Comparison of ENCODE assay signal across 15 cellular contexts in the genomic region with DNA sequence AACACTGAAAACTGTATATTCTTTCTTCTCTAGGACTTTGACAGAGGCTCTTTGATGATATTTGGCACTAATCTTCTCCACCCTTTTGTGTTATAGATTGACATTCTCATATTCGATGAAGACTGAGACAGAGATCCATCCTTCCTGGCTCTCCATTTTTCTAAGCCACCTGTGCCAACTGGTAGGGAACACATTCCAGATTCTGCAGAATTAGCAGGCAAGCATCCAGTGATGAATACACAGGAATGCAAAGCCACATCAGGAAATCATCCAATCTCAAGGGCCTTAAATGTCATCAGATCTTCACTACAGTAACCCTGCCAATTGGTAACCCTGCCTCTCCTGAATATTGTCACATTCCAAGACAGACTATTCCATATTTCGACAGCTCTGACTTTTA.
DNase-seq lines count a peak whose midpoint lies in the region; ATAC-seq and TF ChIP-seq lines count a peak whose summit lies in the region.
"Had no signal": no experiment of that assay in that cellular context is flagged by ENCODE, and none has a peak within 500 bp of the region (broad histone marks: within the 10 kb centered on the region; RNA-seq: fewer than 3 reads in every experiment).

No MANE protein-coding gene starts in this region.

- no peaks in the 10 kb centered on the region for H3K9me3 Mint-ChIP-seq in chondrocyte (ENCODE audit: low read depth)

- H3K27ac Mint-ChIP-seq in chondrocyte (ENCODE audit: unreplicated experiment) = no peak overlapping the region
- H3K27ac Mint-ChIP-seq: B cell; CD8-positive, alpha-beta T cell; GM23338 had no signal

- TF ChIP-seq CTCF in PC-9 (conservative IDR thresholded peaks at IDR 0.05) = no peak
- no peak for TF ChIP-seq CTCF in chondrocyte (IDR thresholded peaks at IDR 0.05)
- no peak for TF ChIP-seq CTCF in psoas muscle (IDR thresholded peaks at IDR 0.05)

- BruUV-seq in PC-9 (replicated peaks; lab: Mats Ljungman, UMichigan) = no TSS peak

- H3K4me3 Mint-ChIP-seq in chondrocyte (ENCODE audit: unreplicated experiment) = no peak overlapping the region
- H3K4me3 Mint-ChIP-seq: B cell; CD8-positive, alpha-beta T cell; GM23338 had no signal

- H2AFZ ChIP-seq in PC-9 = 0 out of 2 replicates have a peak overlapping the region, but pooled peaks have one; percentile 30
- H2AFZ ChIP-seq: GM23338 had no signal

- H3K79me2 ChIP-seq in PC-9 (ENCODE audit: low read depth) = no peaks in the 10 kb centered on the region

- WGBS in psoas muscle, 3 donors = 30 to 44% (median 42%) methylated on average over 2 of the region's 2 CpGs

- H3F3A ChIP-seq in PC-9 (ENCODE audit: insufficient read depth, low read depth) = no peaks in the 10 kb centered on the region

- H3K27me3 ChIP-seq in PC-9 (ENCODE audit: insufficient read depth, low read depth) (peaks cover 4% of the 10 kb centered on the region; the same call in 1 of the 2 replicates), psoas muscle (ENCODE audit: insufficient read depth in 3 of 3, low read length in 2 of 3) (no peaks in the 10 kb centered on the region)
- H3K27me3 ChIP-seq: BLaER1 treated with 17β-estradiol and CSF1 and Interleukin-3, amounts not matched to agents 10 nM and 100 nM had no signal

- H3K9me2 ChIP-seq in PC-9 (ENCODE audit: insufficient read depth) = no peaks in the 10 kb centered on the region

- H3K4me1 ChIP-seq in PC-9 (replicated peaks; ENCODE audit: insufficient read depth) (no peaks in the 10 kb centered on the region), psoas muscle (no peaks in the 10 kb centered on the region)
- H3K4me1 ChIP-seq: BLaER1 treated with 17β-estradiol and CSF1 and Interleukin-3, amounts not matched to agents 10 nM and 100 nM had no signal

- H4K20me1 ChIP-seq in PC-9 (ENCODE audit: insufficient read depth) = no peaks in the 10 kb centered on the region
- H4K20me1 ChIP-seq: BLaER1 treated with 17β-estradiol and CSF1 and Interleukin-3, amounts not matched to agents 10 nM and 100 nM had no signal

- no peak for ATAC-seq in HG02981 (IDR thresholded peaks at IDR 0.05; ENCODE audit: unreplicated experiment)
- ATAC-seq in psoas muscle = no peak
- no peak for ATAC-seq in HG03521 (IDR thresholded peaks at IDR 0.05; ENCODE audit: unreplicated experiment)
- ATAC-seq: CD8-positive, alpha-beta T cell; GM12878; GM23338 had no signal

- POLR2A ChIA-PET in PC-9 (lab: Charles Lee; ENCODE audit: unreplicated experiment) = no interaction called here

- intact Hi-C loops in PC-9 (cut with micrococcal nuclease; ENCODE audit: unreplicated experiment) = no loop called here
- intact Hi-C loops in psoas muscle (cut with DNase I) = no loop called here

- H3K4me3 ChIP-seq in PC-9 = no peak overlapping the region
- no peak overlapping the region for H3K4me3 ChIP-seq in psoas muscle
- H3K4me3 ChIP-seq: BLaER1 treated with 17β-estradiol and CSF1 and Interleukin-3, amounts not matched to agents 10 nM and 100 nM; GM12878; GM23338 had no signal

- DNase-seq in PC-9 = no peak
- DNase-seq in cerebellum (ENCODE audit: low spot score) = peak; percentile 63
- peak; percentile 15 for DNase-seq in midbrain (lab: John Stamatoyannopoulos, UW)
- DNase-seq in chondrocyte (ENCODE audit: low spot score) = no peak
- no peak for DNase-seq in psoas muscle
- DNase-seq: Calu3; CD8-positive, alpha-beta T cell; DMS79 treated with DMSO at 0.1 percent for 48 hours; HCEC 1CT had no signal

- CTCF ChIA-PET in PC-9 (lab: Charles Lee) = no interaction called here

- no peak overlapping the region for H3K4me2 ChIP-seq in PC-9
- H3K4me2 ChIP-seq: BLaER1 treated with 17β-estradiol and CSF1 and Interleukin-3, amounts not matched to agents 10 nM and 100 nM; GM23338 had no signal

- H3K36me3 ChIP-seq in PC-9 (ENCODE audit: low read depth) = no peaks in the 10 kb centered on the region
- H3K36me3 ChIP-seq in psoas muscle (ENCODE audit: insufficient read depth in 1 of 2, low read depth in 1 of 2) = no peaks in the 10 kb centered on the region
- H3K36me3 ChIP-seq: BLaER1 treated with 17β-estradiol and CSF1 and Interleukin-3, amounts not matched to agents 10 nM and 100 nM had no signal

- H3K27ac ChIP-seq in PC-9 (no peak overlapping the region), psoas muscle (no peak overlapping the region)
- H3K27ac ChIP-seq: BLaER1 treated with 17β-estradiol and CSF1 and Interleukin-3, amounts not matched to agents 10 nM and 100 nM had no signal

- H3K4me1 Mint-ChIP-seq in chondrocyte (ENCODE audit: low read depth) = no peaks in the 10 kb centered on the region
- H3K4me1 Mint-ChIP-seq: B cell had no signal

- no peaks in the 10 kb centered on the region for H3K36me3 Mint-ChIP-seq in chondrocyte (ENCODE audit: low read depth)
- H3K36me3 Mint-ChIP-seq: CD8-positive, alpha-beta T cell had no signal

- H3K9me3 ChIP-seq in PC-9 (ENCODE audit: insufficient read depth, low read depth) (no peaks in the 10 kb centered on the region), psoas muscle (no peaks in the 10 kb centered on the region)
- H3K9me3 ChIP-seq: BLaER1 treated with 17β-estradiol and CSF1 and Interleukin-3, amounts not matched to agents 10 nM and 100 nM had no signal

- peaks cover 4% of the 10 kb centered on the region for H3K27me3 Mint-ChIP-seq in chondrocyte (ENCODE audit: low read depth)
- H3K27me3 Mint-ChIP-seq: B cell had no signal

Comparison
In these comparisons a context has a peak if more than half of its experiments do, and no peak if none do; other contexts are left out.
1. DNase-seq: peak in cerebellum (single experiment) and midbrain (single experiment); none in PC-9 (0 of 2), chondrocyte (single experiment) and psoas muscle (0 of 2).